9 cellular contexts compared by ENCODE assay signal in genomic region chr7:111558948-111559347, GRCh38. TPM values are rescaled to one million over a fixed set of nuclear protein-coding genes. Genes with fewer than 3 reads are reported as not detected.
A peak's percentile ranks its signal among the peaks of the same experiment; 100 is the strongest.
DNase-seq lines count a peak whose midpoint lies in the region; ATAC-seq and TF ChIP-seq lines count a peak whose summit lies in the region.
"Had no signal": no experiment of that assay in that cellular context is flagged by ENCODE, and none has a peak within 500 bp of the region (broad histone marks: within the 10 kb centered on the region; RNA-seq: fewer than 3 reads in every experiment).

No MANE protein-coding gene starts in this region.

- H3K27ac Mint-ChIP-seq in endothelial cell (ENCODE audit: unreplicated experiment) = no peak overlapping the region

- peak; percentile 23 for DNase-seq in fibroblast of the aortic adventitia (ENCODE audit: low read depth)
- no peak for DNase-seq in DMS79 treated with DMSO at 0.1 percent for 48 hours (lab: John Stamatoyannopoulos, UW)
- no peak for DNase-seq in activated CD4-positive, alpha-beta T cell treated with anti-CD3 and anti-CD28 coated beads, Interleukin-2, amount 50 U/mL, for 48 hours
- DNase-seq in SHP77 (lab: John Stamatoyannopoulos, UW) = no peak
- DNase-seq in endothelial cell (ENCODE audit: low spot score) = no peak
- DNase-seq: left ventricle myocardium superior had no signal

- ATAC-seq in GM18868 (IDR thresholded peaks at IDR 0.05; ENCODE audit: unreplicated experiment) (peak; percentile 64), GM21786 (IDR thresholded peaks at IDR 0.05; ENCODE audit: unreplicated experiment) (peak; percentile 65), HG03442 (IDR thresholded peaks at IDR 0.05; ENCODE audit: unreplicated experiment) (peak; percentile 40)
- ATAC-seq: left ventricle myocardium superior had no signal

- no peaks in the 10 kb centered on the region for H3K36me3 Mint-ChIP-seq in endothelial cell (ENCODE audit: low read depth, unreplicated experiment)

- no peaks in the 10 kb centered on the region for H3K9me3 Mint-ChIP-seq in endothelial cell (ENCODE audit: unreplicated experiment)

- TF ChIP-seq CTCF in fibroblast of the aortic adventitia (IDR thresholded peaks at IDR 0.05; ENCODE audit: insufficient read depth, low read length) (no peak), endothelial cell (IDR thresholded peaks at IDR 0.05; ENCODE audit: unreplicated experiment) (no peak)

- peaks cover 3% of the 10 kb centered on the region for H3K27me3 Mint-ChIP-seq in endothelial cell (ENCODE audit: unreplicated experiment)

- H3K4me1 Mint-ChIP-seq in endothelial cell (ENCODE audit: unreplicated experiment) = no peaks in the 10 kb centered on the region

- no peak overlapping the region for H3K4me3 ChIP-seq in fibroblast of the aortic adventitia (ENCODE audit: low read depth, low read length)

- no peak overlapping the region for H3K4me3 Mint-ChIP-seq in endothelial cell (ENCODE audit: unreplicated experiment)

RNA-seq across cellular contexts. Expression of gene IMMP2L, which starts 3.3 kb away (rescaled TPM):
- total RNA-seq in fibroblast of the aortic adventitia (ENCODE audit: low replicate concordance) (9.9 and 24.1 TPM in 2 replicates), endothelial cell (ENCODE audit: unreplicated experiment) (11.2 TPM)
